ENCODE assay signal across 24 cellular contexts in the genomic region with DNA sequence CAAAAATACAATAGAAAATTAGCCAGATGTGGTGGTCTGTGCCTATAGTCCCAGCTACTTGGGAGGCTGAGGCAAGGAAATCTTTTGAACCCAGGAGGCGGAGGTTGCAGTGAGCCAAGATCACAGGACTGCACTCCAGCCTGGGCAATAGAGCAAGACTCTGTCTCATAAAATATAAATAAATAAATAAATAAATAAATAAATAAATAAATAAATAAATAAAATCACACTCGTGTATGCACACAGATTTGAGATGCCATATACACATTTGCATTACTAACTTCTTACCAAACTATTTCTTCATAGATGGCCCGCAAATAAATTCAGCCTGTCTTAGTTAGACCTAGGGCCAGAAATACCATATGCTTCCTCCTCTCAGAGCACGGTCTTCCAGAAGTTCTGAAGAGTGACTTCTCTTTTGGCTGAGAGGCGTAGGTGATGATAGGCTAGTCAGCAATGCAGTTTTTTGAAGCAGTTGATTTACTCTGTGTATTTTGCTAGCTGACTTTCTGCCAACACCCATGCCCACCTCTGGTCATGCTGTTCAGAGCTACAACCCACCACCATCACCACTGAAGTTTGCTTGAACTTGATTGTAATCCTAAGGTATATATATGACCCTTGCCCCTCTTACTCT.
A peak's percentile ranks its signal among the peaks of the same experiment; 100 is the strongest.
DNase-seq lines count a peak whose midpoint lies in the region; ATAC-seq and TF ChIP-seq lines count a peak whose summit lies in the region.
"Had no signal": no experiment of that assay in that cellular context is flagged by ENCODE, and none has a peak within 500 bp of the region (broad histone marks: within the 10 kb centered on the region; RNA-seq: fewer than 3 reads in every experiment).

No MANE protein-coding gene starts in this region.

- no peak overlapping the region for H2AFZ ChIP-seq in osteoblast (ENCODE audit: low read length)

- no peaks in the 10 kb centered on the region for H3K9me3 ChIP-seq in osteoblast (ENCODE audit: low read depth, low read length)
- H3K9me3 ChIP-seq: Caco-2, colonic mucosa, psoas muscle had no signal

- H3K4me3 ChIP-seq in fibroblast of mammary gland (ENCODE audit: control insufficient read depth, low read depth, low read length) (no peak overlapping the region), osteoblast (ENCODE audit: insufficient read depth, low read length) (no peak overlapping the region)
- H3K4me3 ChIP-seq: BLaER1 treated with 17β-estradiol and CSF1 and Interleukin-3, amounts not matched to agents 10 nM and 100 nM; colonic mucosa; GM12878; psoas muscle had no signal

- DNase-seq in Right ventricle myocardium inferior (ENCODE audit: missing footprints): no peak
- DNase-seq in cardiac septum (ENCODE audit: low spot score): no peak
- DNase-seq in fibroblast of mammary gland (ENCODE audit: low read depth): peak; percentile 79
- DNase-seq in osteoblast (ENCODE audit: insufficient read length, low spot score, missing footprints): peak; percentile 50
- no peak for DNase-seq in NK-92 (lab: John Stamatoyannopoulos, UW; ENCODE audit: unreplicated experiment)
- DNase-seq: activated CD4-positive, alpha-beta T cell treated with anti-CD3 and anti-CD28 coated beads for 48 hours; activated CD8-positive, alpha-beta memory T cell treated with anti-CD3 and anti-CD28 coated beads, Interleukin-2, amount 10 ng/mL, durations not matched to agents 7 days and 5 days; activated naive CD4-positive, alpha-beta T cell treated with anti-CD3 and anti-CD28 coated beads, Interleukin-2, amount 50 U/mL, for 16 hours; Caco-2; colonic mucosa; DMS79 treated with DMSO at 0.1 percent for 48 hours; NCI-H187 treated with DMSO at 0.1 percent for 48 hours; NCI-H748 treated with DMSO at 0.1 percent for 48 hours; PC-3; psoas muscle; SIG-M5; stimulated activated CD4-positive, alpha-beta T cell treated with anti-CD3 and anti-CD28 coated beads, Interleukin-2, amount 100 ng/mL, for 48 hours; stimulated activated naive B cell treated with anti-CD40 and anti-IgM and Interleukin-4, amounts not matched to agents 10 μg/mL and 1 μg/mL and 100 μg/mL, for 72 hours had no signal

- peak; percentile 43 for ATAC-seq in Right ventricle myocardium inferior
- ATAC-seq in HG03039 (IDR thresholded peaks at IDR 0.05; ENCODE audit: unreplicated experiment): no peak
- ATAC-seq in SK-N-SH treated with all-trans-retinoic acid at 6 μM for 48 hours: no peak
- no peak for ATAC-seq in GM21447 (IDR thresholded peaks at IDR 0.05; ENCODE audit: unreplicated experiment)
- ATAC-seq: activated CD8-positive, alpha-beta memory T cell treated with anti-CD3 and anti-CD28 coated beads, Interleukin-2, amount 10 ng/mL, durations not matched to agents 7 days and 5 days; GM12878; PC-3; stimulated activated naive B cell treated with anti-CD40 and anti-IgM and Interleukin-4, amounts not matched to agents 10 μg/mL and 1 μg/mL and 100 μg/mL, for 72 hours had no signal

- H3K27me3 ChIP-seq in osteoblast (ENCODE audit: insufficient read depth, low read length): no peaks in the 10 kb centered on the region
- H3K27me3 ChIP-seq: BLaER1 treated with 17β-estradiol and CSF1 and Interleukin-3, amounts not matched to agents 10 nM and 100 nM; colonic mucosa had no signal

- H3K27ac ChIP-seq in osteoblast (ENCODE audit: low read depth, low read length): peak overlapping the region; percentile 64
- H3K27ac ChIP-seq: BLaER1 treated with 17β-estradiol and CSF1 and Interleukin-3, amounts not matched to agents 10 nM and 100 nM; colonic mucosa; KMS-11 had no signal

- intact Hi-C loops in Right ventricle myocardium inferior (cut with DNase I) (no loop called here), cardiac septum (cut with DNase I) (no loop called here)

- no peaks in the 10 kb centered on the region for H3K79me2 ChIP-seq in osteoblast (ENCODE audit: insufficient read depth, low read length)

- no peaks in the 10 kb centered on the region for H4K20me1 ChIP-seq in osteoblast (ENCODE audit: insufficient read depth, low read length)
- H4K20me1 ChIP-seq: BLaER1 treated with 17β-estradiol and CSF1 and Interleukin-3, amounts not matched to agents 10 nM and 100 nM had no signal

- peaks cover 44% of the 10 kb centered on the region for H3K4me1 ChIP-seq in osteoblast (ENCODE audit: insufficient read depth, low read length)
- H3K4me1 ChIP-seq: Caco-2, colonic mucosa, psoas muscle had no signal

- H3K4me2 ChIP-seq in osteoblast (ENCODE audit: insufficient read depth, low read length): no peak overlapping the region
- H3K4me2 ChIP-seq: BLaER1 treated with 17β-estradiol and CSF1 and Interleukin-3, amounts not matched to agents 10 nM and 100 nM; KMS-11 had no signal

- H3K36me3 ChIP-seq in osteoblast (ENCODE audit: insufficient read depth, low read length): no peaks in the 10 kb centered on the region
- H3K36me3 ChIP-seq: colonic mucosa had no signal

- TF ChIP-seq CTCF in fibroblast of mammary gland (conservative IDR thresholded peaks at IDR 0.05; ENCODE audit: control insufficient read depth, insufficient read depth, low read depth, low read length) (no peak), osteoblast (IDR thresholded peaks at IDR 0.05; ENCODE audit: extremely low read depth, low read depth, low read length) (no peak)

TF ChIP-seq in SK-N-SH treated with all-trans-retinoic acid at 6 μM for 48 hours, 23 proteins besides CTCF, POLR2A, EP300 and RAD21:
- TF ChIP-seq OSR1 (CRISPR knock-in tag; IDR thresholded peaks at IDR 0.05): no peak
- TF ChIP-seq ZNF8 (CRISPR knock-in tag; IDR thresholded peaks at IDR 0.05): no peak
- TF ChIP-seq, protein P1, sequence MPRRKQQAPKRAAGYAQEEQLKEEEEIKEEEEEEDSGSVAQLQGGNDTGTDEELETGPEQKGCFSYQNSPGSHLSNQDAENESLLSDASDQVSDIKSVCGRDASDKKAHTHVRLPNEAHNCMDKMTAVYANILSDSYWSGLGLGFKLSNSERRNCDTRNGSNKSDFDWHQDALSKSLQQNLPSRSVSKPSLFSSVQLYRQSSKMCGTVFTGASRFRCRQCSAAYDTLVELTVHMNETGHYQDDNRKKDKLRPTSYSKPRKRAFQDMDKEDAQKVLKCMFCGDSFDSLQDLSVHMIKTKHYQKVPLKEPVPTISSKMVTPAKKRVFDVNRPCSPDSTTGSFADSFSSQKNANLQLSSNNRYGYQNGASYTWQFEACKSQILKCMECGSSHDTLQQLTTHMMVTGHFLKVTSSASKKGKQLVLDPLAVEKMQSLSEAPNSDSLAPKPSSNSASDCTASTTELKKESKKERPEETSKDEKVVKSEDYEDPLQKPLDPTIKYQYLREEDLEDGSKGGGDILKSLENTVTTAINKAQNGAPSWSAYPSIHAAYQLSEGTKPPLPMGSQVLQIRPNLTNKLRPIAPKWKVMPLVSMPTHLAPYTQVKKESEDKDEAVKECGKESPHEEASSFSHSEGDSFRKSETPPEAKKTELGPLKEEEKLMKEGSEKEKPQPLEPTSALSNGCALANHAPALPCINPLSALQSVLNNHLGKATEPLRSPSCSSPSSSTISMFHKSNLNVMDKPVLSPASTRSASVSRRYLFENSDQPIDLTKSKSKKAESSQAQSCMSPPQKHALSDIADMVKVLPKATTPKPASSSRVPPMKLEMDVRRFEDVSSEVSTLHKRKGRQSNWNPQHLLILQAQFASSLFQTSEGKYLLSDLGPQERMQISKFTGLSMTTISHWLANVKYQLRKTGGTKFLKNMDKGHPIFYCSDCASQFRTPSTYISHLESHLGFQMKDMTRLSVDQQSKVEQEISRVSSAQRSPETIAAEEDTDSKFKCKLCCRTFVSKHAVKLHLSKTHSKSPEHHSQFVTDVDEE (CRISPR knock-in tag; IDR thresholded peaks at IDR 0.05): no peak
- TF ChIP-seq ESRRG (CRISPR knock-in tag; IDR thresholded peaks at IDR 0.05): no peak
- no peak for TF ChIP-seq ZNF565 (CRISPR knock-in tag; conservative IDR thresholded peaks at IDR 0.05; ENCODE audit: low read depth)
- TF ChIP-seq ZC3H10 (CRISPR knock-in tag; IDR thresholded peaks at IDR 0.05): no peak
- TF ChIP-seq PPARA (CRISPR knock-in tag; IDR thresholded peaks at IDR 0.05; ENCODE audit: borderline replicate concordance): no peak

Comparison
In these comparisons a context has a peak if more than half of its experiments do, and no peak if none do; other contexts are left out.
1. DNase-seq: peak in fibroblast of mammary gland (single experiment) and osteoblast (single experiment); none in Right ventricle myocardium inferior (single experiment), cardiac septum (single experiment) and NK-92 (single experiment).